In the genomic region with DNA sequence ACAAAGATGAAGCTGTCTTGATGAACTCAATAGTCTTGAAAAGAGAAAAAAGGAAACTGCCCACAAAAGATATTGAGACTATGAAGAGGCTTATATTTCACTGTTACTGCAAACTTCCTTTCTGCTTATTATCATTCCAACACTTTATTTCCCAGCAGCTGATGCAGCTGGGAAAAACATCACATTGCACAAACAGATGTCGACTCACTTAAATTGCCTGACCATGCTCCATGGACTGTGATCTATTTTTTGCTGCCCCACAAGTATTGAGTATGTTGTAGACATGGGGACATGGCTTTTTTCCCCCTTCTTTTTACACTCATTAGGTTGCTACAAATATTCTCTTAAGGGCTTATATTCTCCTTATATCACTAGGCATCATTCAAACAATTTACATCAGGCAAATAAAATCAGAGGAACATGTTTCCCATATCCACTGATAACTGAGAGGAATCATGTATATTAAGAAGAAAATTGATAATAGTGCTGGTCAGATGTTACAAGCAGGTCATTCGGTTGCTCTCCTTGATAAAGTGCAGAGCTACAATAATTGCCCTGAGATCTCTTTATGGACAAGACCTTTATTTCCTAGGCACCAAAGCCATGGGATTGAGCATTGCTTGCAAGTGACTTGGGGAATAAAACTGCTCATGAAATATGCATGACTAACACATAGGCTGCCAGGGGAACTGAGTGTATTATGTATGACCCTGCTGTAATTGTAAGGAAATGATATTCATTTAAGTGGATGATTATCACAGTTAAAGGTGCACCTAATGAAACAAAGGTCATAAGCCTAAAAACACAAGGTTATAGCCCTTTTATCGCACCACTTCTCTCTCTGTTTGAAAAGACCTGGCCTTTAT, we compare ENCODE assay signal across 17 cellular contexts.
DNase-seq lines count a peak whose midpoint lies in the region; ATAC-seq and TF ChIP-seq lines count a peak whose summit lies in the region.
"Had no signal": no experiment of that assay in that cellular context is flagged by ENCODE, and none has a peak within 500 bp of the region (broad histone marks: within the 10 kb centered on the region; RNA-seq: fewer than 3 reads in every experiment).

No MANE protein-coding gene starts in this region.

- no peaks in the 10 kb centered on the region for H4K20me1 ChIP-seq in H9 (ENCODE audit: control insufficient read depth, insufficient read depth, insufficient read length)
- no peaks in the 10 kb centered on the region for H4K20me1 ChIP-seq in fibroblast of lung (ENCODE audit: control insufficient read depth, extremely low read depth, insufficient read depth, low read length)
- H4K20me1 ChIP-seq in neural cell (ENCODE audit: insufficient read depth): no peaks in the 10 kb centered on the region

- H3K4me3 ChIP-seq in fibroblast of lung (replicated peaks in 1 of 4; ENCODE audit: control extremely low read depth in 1 of 4, insufficient read depth in 1 of 4, low read depth in 3 of 4, low read length in 4 of 4): no peak overlapping the region
- H3K4me3 ChIP-seq in neural cell (ENCODE audit: low read length): no peak overlapping the region
- H3K4me3 ChIP-seq: esophagus squamous epithelium, spleen had no signal

- DNase-seq in H9 (no peak), NCI-H748 treated with DMSO at 0.1 percent for 48 hours (lab: John Stamatoyannopoulos, UW) (peak; percentile 63), fibroblast of lung (ENCODE audit: low read depth in 2 of 2) (peak; percentile 13 to 17), cortex of kidney (lab: John Stamatoyannopoulos, UW) (no peak), HPDE6-E6E7 (ENCODE audit: extremely low spot score) (no peak)
- DNase-seq in activated T-helper 1 cell treated with anti-CD3 and anti-CD28 coated beads, Interleukin-12 subunit alpha, Interleukin-12 subunit beta, Interleukin-2, Interleukin-4 antibody, amounts not matched to agents 30 ng/mL and 10 ng/mL and 1 ng/mL, durations not matched to agents 14 hours and 24 hours and 36 hours (ENCODE audit: low spot score): no peak
- DNase-seq: activated CD4-positive, alpha-beta T cell treated with anti-CD3 and anti-CD28 coated beads, Interleukin-2, amount 10 ng/mL, durations not matched to agents 7 days and 5 days; activated T-cell treated with anti-CD3 and anti-CD28 coated beads, Interleukin-2, amount 50 U/mL, for 1 hour; AML-193; DMS53; esophagus squamous epithelium; HCEC 1CT; NCI-H187 treated with DMSO at 0.1 percent for 48 hours; SHP77; spleen had no signal

- no peaks in the 10 kb centered on the region for H3F3A ChIP-seq in neural cell (ENCODE audit: insufficient read depth, low read length, poor library complexity, severe bottlenecking)

- no peak overlapping the region for H3K18ac ChIP-seq in H9 (ENCODE audit: insufficient read length, low read depth, low read length)

- intact Hi-C loops in activated T-helper 1 cell treated with anti-CD3 and anti-CD28 coated beads, Interleukin-12 subunit alpha, Interleukin-12 subunit beta, Interleukin-2, Interleukin-4 antibody, amounts not matched to agents 30 ng/mL and 10 ng/mL and 1 ng/mL, durations not matched to agents 14 hours and 24 hours and 36 hours (cut with micrococcal nuclease): no loop called here

- H3K27ac Mint-ChIP-seq in H9: peak overlapping the region in 2 of 3 experiments; percentile 13 to 88; a peak in 4 of 7 replicates
- no peak overlapping the region for H3K27ac Mint-ChIP-seq in activated T-helper 1 cell treated with anti-CD3 and anti-CD28 coated beads, Interleukin-12 subunit alpha, Interleukin-12 subunit beta, Interleukin-2, Interleukin-4 antibody, amounts not matched to agents 30 ng/mL and 10 ng/mL and 1 ng/mL, durations not matched to agents 14 hours and 24 hours and 36 hours
- H3K27ac Mint-ChIP-seq: activated CD4-positive, alpha-beta T cell treated with anti-CD3 and anti-CD28 coated beads, Interleukin-2, amount 10 ng/mL, durations not matched to agents 7 days and 5 days had no signal

- H3K36me3 ChIP-seq in fibroblast of lung (ENCODE audit: control insufficient read depth, insufficient read depth, low read length) (no peaks in the 10 kb centered on the region), neural cell (ENCODE audit: insufficient read depth, low read length) (no peaks in the 10 kb centered on the region)
- H3K36me3 ChIP-seq: esophagus squamous epithelium, spleen had no signal

- ATAC-seq in HG02870 (IDR thresholded peaks at IDR 0.05; ENCODE audit: unreplicated experiment): no peak

- H3K56ac ChIP-seq in H9 (ENCODE audit: insufficient read length, low read depth, low read length): no peak overlapping the region

- H3K27me3 Mint-ChIP-seq in H9 (ENCODE audit: low read depth): no peaks in the 10 kb centered on the region; the same call in 1 of the 2 replicates
- H3K27me3 Mint-ChIP-seq in activated T-helper 1 cell treated with anti-CD3 and anti-CD28 coated beads, Interleukin-12 subunit alpha, Interleukin-12 subunit beta, Interleukin-2, Interleukin-4 antibody, amounts not matched to agents 30 ng/mL and 10 ng/mL and 1 ng/mL, durations not matched to agents 14 hours and 24 hours and 36 hours (ENCODE audit: insufficient read depth): no peaks in the 10 kb centered on the region
- H3K27me3 Mint-ChIP-seq: activated CD4-positive, alpha-beta T cell treated with anti-CD3 and anti-CD28 coated beads, Interleukin-2, amount 10 ng/mL, durations not matched to agents 7 days and 5 days had no signal

- no peaks in the 10 kb centered on the region for H3K23me2 ChIP-seq in H9 (ENCODE audit: insufficient read length, low read depth, low read length, poor library complexity, severe bottlenecking)

- H2BK12ac ChIP-seq in H9 (ENCODE audit: insufficient read length, low read depth, low read length): no peak overlapping the region

- TF ChIP-seq CTCF in H9 (conservative IDR thresholded peaks at IDR 0.05): no peak
- TF ChIP-seq CTCF in fibroblast of lung (conservative IDR thresholded peaks at IDR 0.05 in 1 of 2, IDR thresholded peaks at IDR 0.05 in 1 of 2; ENCODE audit: low read depth in 1 of 2, low read length in 2 of 2): no peak
- TF ChIP-seq CTCF in neural cell (IDR thresholded peaks at IDR 0.05; ENCODE audit: poor library complexity, severe bottlenecking): no peak

- no peaks in the 10 kb centered on the region for H3K79me2 ChIP-seq in H9 (ENCODE audit: insufficient read depth, low read length)
- H3K79me2 ChIP-seq in fibroblast of lung (ENCODE audit: control insufficient read depth, insufficient read depth, low read length): no peaks in the 10 kb centered on the region
- no peaks in the 10 kb centered on the region for H3K79me2 ChIP-seq in neural cell (replicated peaks; ENCODE audit: insufficient read depth, low read length)

- no peak overlapping the region for H3T11ph ChIP-seq in H9 (ENCODE audit: low read length)

- H2AFZ ChIP-seq in H9 (ENCODE audit: low read length) (no peak overlapping the region), fibroblast of lung (ENCODE audit: low read length) (no peak overlapping the region), neural cell (ENCODE audit: low read depth, low read length) (no peak overlapping the region)

- no peak overlapping the region for H4K91ac ChIP-seq in H9 (ENCODE audit: insufficient read length, low read depth, low read length)

- H3K27ac ChIP-seq in H9 (ENCODE audit: insufficient read length, low read depth, low read length) (no peak overlapping the region), fibroblast of lung (ENCODE audit: insufficient read depth, low read length) (no peak overlapping the region), neural cell (ENCODE audit: low read length) (peak overlapping the region; percentile 7)
- H3K27ac ChIP-seq: esophagus squamous epithelium, spleen had no signal

- no peak overlapping the region for H2BK5ac ChIP-seq in H9 (ENCODE audit: insufficient read length, low read length)

- H3K9me3 Mint-ChIP-seq in H9: peaks cover 0 to 5% of the 10 kb centered on the region in 2 experiments; a peak in 2 of 5 replicates
- no peaks in the 10 kb centered on the region for H3K9me3 Mint-ChIP-seq in activated T-helper 1 cell treated with anti-CD3 and anti-CD28 coated beads, Interleukin-12 subunit alpha, Interleukin-12 subunit beta, Interleukin-2, Interleukin-4 antibody, amounts not matched to agents 30 ng/mL and 10 ng/mL and 1 ng/mL, durations not matched to agents 14 hours and 24 hours and 36 hours
- H3K9me3 Mint-ChIP-seq: activated CD4-positive, alpha-beta T cell treated with anti-CD3 and anti-CD28 coated beads, Interleukin-2, amount 10 ng/mL, durations not matched to agents 7 days and 5 days had no signal

- no peak overlapping the region for H3K4me2 ChIP-seq in H9 (ENCODE audit: insufficient read depth, insufficient read length, low read length)
- H3K4me2 ChIP-seq in fibroblast of lung (ENCODE audit: extremely low read depth, insufficient read depth, low read length): no peak overlapping the region
- H3K4me2 ChIP-seq in neural cell (ENCODE audit: low read length): peak overlapping the region; percentile 12

- H2BK120ac ChIP-seq in H9 (ENCODE audit: low read depth, low read length, poor library complexity, severe bottlenecking): no peak overlapping the region

- H3K23ac ChIP-seq in H9 (ENCODE audit: insufficient read length, low read depth, low read length): no peak overlapping the region

- H3K4me3 Mint-ChIP-seq in H9: no peak overlapping the region
- no peak overlapping the region for H3K4me3 Mint-ChIP-seq in activated T-helper 1 cell treated with anti-CD3 and anti-CD28 coated beads, Interleukin-12 subunit alpha, Interleukin-12 subunit beta, Interleukin-2, Interleukin-4 antibody, amounts not matched to agents 30 ng/mL and 10 ng/mL and 1 ng/mL, durations not matched to agents 14 hours and 24 hours and 36 hours
- H3K4me3 Mint-ChIP-seq: activated CD4-positive, alpha-beta T cell treated with anti-CD3 and anti-CD28 coated beads, Interleukin-2, amount 10 ng/mL, durations not matched to agents 7 days and 5 days had no signal

- no peak overlapping the region for H3K4ac ChIP-seq in H9 (ENCODE audit: low read depth, low read length)

- H3K27me3 ChIP-seq in H9 (ENCODE audit: insufficient read depth, low read length) (no peaks in the 10 kb centered on the region), fibroblast of lung (ENCODE audit: control insufficient read depth, insufficient read depth, low read length) (no peaks in the 10 kb centered on the region), neural cell (ENCODE audit: insufficient read depth, low read depth, low read length) (no peaks in the 10 kb centered on the region)
- H3K27me3 ChIP-seq: esophagus squamous epithelium, spleen had no signal

- no peaks in the 10 kb centered on the region for H3K79me1 ChIP-seq in H9 (ENCODE audit: insufficient read depth, low read depth, low read length, poor library complexity, severe bottlenecking)

- H3K9ac ChIP-seq in H9 (ENCODE audit: extremely low read depth, insufficient read length, low read length) (no peak overlapping the region), fibroblast of lung (ENCODE audit: insufficient read depth, low read length) (no peak overlapping the region), neural cell (ENCODE audit: low read length) (no peak overlapping the region)

- no peak overlapping the region for H4K8ac ChIP-seq in H9 (replicated peaks; ENCODE audit: insufficient read length, low read depth, low read length)

- H3K4me1 ChIP-seq in H9 (ENCODE audit: insufficient read depth, low read length) (peaks cover 11% of the 10 kb centered on the region), fibroblast of lung (ENCODE audit: control insufficient read depth, extremely low read depth, insufficient read depth, low read length) (no peaks in the 10 kb centered on the region)
- H3K4me1 ChIP-seq: esophagus squamous epithelium had no signal

- no peak overlapping the region for H4K5ac ChIP-seq in H9 (ENCODE audit: insufficient read length, low read depth, low read length)

- no peak for TF ChIP-seq RAD21 in neural cell (conservative IDR thresholded peaks at IDR 0.05)

- WGBS in H9 (ENCODE audit: extremely low coverage, insufficient read length, low lambda C conversion rate): no CpG with 5 or more reads among the region's 3 CpGs

- H3K14ac ChIP-seq in H9 (ENCODE audit: insufficient read depth, low read length): no peak overlapping the region

- peak; percentile 11 for TF ChIP-seq EP300 in neural cell (conservative IDR thresholded peaks at IDR 0.05; ENCODE audit: poor library complexity, severe bottlenecking)

- H3K9me3 ChIP-seq in H9 (ENCODE audit: control insufficient read depth, low read depth, low read length) (no peaks in the 10 kb centered on the region), fibroblast of lung (ENCODE audit: control insufficient read depth, insufficient read depth, low read depth, low read length) (no peaks in the 10 kb centered on the region), neural cell (ENCODE audit: low read length) (no peaks in the 10 kb centered on the region)

- H3K36me3 Mint-ChIP-seq in H9 (ENCODE audit: insufficient read depth in 1 of 3, low read depth in 3 of 3): peaks cover 2 to 5% (median 5%) of the 10 kb centered on the region in 3 experiments; a peak in 3 of 7 replicates
- H3K36me3 Mint-ChIP-seq in activated T-helper 1 cell treated with anti-CD3 and anti-CD28 coated beads, Interleukin-12 subunit alpha, Interleukin-12 subunit beta, Interleukin-2, Interleukin-4 antibody, amounts not matched to agents 30 ng/mL and 10 ng/mL and 1 ng/mL, durations not matched to agents 14 hours and 24 hours and 36 hours (ENCODE audit: low read depth): no peaks in the 10 kb centered on the region

- H3K4me1 Mint-ChIP-seq in H9: peaks cover 51 to 53% of the 10 kb centered on the region in 2 experiments
- H3K4me1 Mint-ChIP-seq in activated T-helper 1 cell treated with anti-CD3 and anti-CD28 coated beads, Interleukin-12 subunit alpha, Interleukin-12 subunit beta, Interleukin-2, Interleukin-4 antibody, amounts not matched to agents 30 ng/mL and 10 ng/mL and 1 ng/mL, durations not matched to agents 14 hours and 24 hours and 36 hours (ENCODE audit: low read depth): no peaks in the 10 kb centered on the region
- H3K4me1 Mint-ChIP-seq: activated CD4-positive, alpha-beta T cell treated with anti-CD3 and anti-CD28 coated beads, Interleukin-2, amount 10 ng/mL, durations not matched to agents 7 days and 5 days had no signal

- H2BK15ac ChIP-seq in H9 (ENCODE audit: low read depth, low read length): no peak overlapping the region

- no peak overlapping the region for H2AK5ac ChIP-seq in H9 (ENCODE audit: insufficient read length, low read length)

- H3K9me2 ChIP-seq in neural cell (ENCODE audit: insufficient read depth, low read length): no peaks in the 10 kb centered on the region

- no peak overlapping the region for H2BK20ac ChIP-seq in H9 (ENCODE audit: low read depth, low read length, poor library complexity, severe bottlenecking)

Comparison
In these comparisons a context has a peak if more than half of its experiments do, and no peak if none do; other contexts are left out.
1. DNase-seq: peak in NCI-H748 treated with DMSO at 0.1 percent for 48 hours (single experiment) and fibroblast of lung (2 of 2); none in H9 (single experiment), cortex of kidney (single experiment), HPDE6-E6E7 (single experiment) and activated T-helper 1 cell treated with anti-CD3 and anti-CD28 coated beads, Interleukin-12 subunit alpha, Interleukin-12 subunit beta, Interleukin-2, Interleukin-4 antibody, amounts not matched to agents 30 ng/mL and 10 ng/mL and 1 ng/mL, durations not matched to agents 14 hours and 24 hours and 36 hours (single experiment).